Comparison of ENCODE assay signal across 1 cellular context in genomic region chr15:94056314-94056713, GRCh38.
TF ChIP-seq lines count a peak whose summit lies in the region.

No MANE protein-coding gene starts in this region.

TF ChIP-seq in HEK293, 187 proteins besides CTCF, POLR2A, EP300 and RAD21 (continued from another document):
- TF ChIP-seq MEIS1 (CRISPR knock-in tag; IDR thresholded peaks at IDR 0.05; ENCODE audit: borderline replicate concordance) (no peak), ZNF501 (tag by site-specific recombination; IDR thresholded peaks at IDR 0.05) (no peak), ZNF585B (tag by site-specific recombination; IDR thresholded peaks at IDR 0.05) (no peak), ZNF341 (tag by site-specific recombination; IDR thresholded peaks at IDR 0.05; ENCODE audit: low read depth) (no peak), ZNF518A (tag by site-specific recombination; conservative IDR thresholded peaks at IDR 0.05; ENCODE audit: low read depth) (no peak), HOXA7 (CRISPR knock-in tag; IDR thresholded peaks at IDR 0.05; ENCODE audit: borderline replicate concordance) (no peak), ZBTB49 (tag by site-specific recombination; IDR thresholded peaks at IDR 0.05; ENCODE audit: low read depth) (no peak), ZNF529 (tag by site-specific recombination; IDR thresholded peaks at IDR 0.05; ENCODE audit: insufficient replicate concordance) (no peak), KLF9 (tag by site-specific recombination; IDR thresholded peaks at IDR 0.05; ENCODE audit: low read depth) (no peak), ZNF747 (tag by site-specific recombination; IDR thresholded peaks at IDR 0.05) (no peak)
